13 cellular contexts compared by ENCODE assay signal in the genomic region with DNA sequence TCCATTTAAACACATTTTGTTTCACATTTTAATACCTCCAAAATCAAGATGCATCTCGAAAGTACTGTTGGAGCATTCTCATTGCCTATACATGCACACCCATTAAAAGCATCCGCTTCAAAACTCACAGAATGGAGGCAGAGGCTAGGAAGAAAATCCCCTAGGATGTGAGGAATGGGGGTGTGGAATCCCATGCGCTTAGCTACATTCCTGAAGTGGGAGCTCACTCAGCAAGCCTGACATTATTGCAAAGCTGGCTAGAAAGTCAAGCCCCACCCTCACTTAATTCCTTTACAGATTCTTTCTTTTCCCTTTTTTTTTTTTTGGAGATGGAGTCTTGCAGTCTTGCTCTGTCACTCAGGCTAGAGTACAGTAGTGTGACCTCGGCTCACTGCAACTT. TPM values are rescaled to one million over a fixed set of nuclear protein-coding genes. Genes with fewer than 3 reads are reported as not detected.
A peak's percentile ranks its signal among the peaks of the same experiment; 100 is the strongest.
DNase-seq lines count a peak whose midpoint lies in the region; ATAC-seq and TF ChIP-seq lines count a peak whose summit lies in the region.
"Had no signal": no experiment of that assay in that cellular context is flagged by ENCODE, and none has a peak within 500 bp of the region (broad histone marks: within the 10 kb centered on the region; RNA-seq: fewer than 3 reads in every experiment).

No MANE protein-coding gene starts in this region.

- WGBS in endodermal cell (ENCODE audit: insufficient coverage in 1 of 2, insufficient read length in 1 of 2), 2 experiments: 53 to 70% methylated on average over 2 to 4 of the region's 4 CpGs
- WGBS in heart right ventricle, 2 donors: 36 to 40% methylated on average over 4 of the region's 4 CpGs

- no peak overlapping the region for H3K4me3 Mint-ChIP-seq in endodermal cell
- no peak overlapping the region for H3K4me3 Mint-ChIP-seq in osteocyte (ENCODE audit: unreplicated experiment)
- no peak overlapping the region for H3K4me3 Mint-ChIP-seq in mesothelial cell of epicardium
- H3K4me3 Mint-ChIP-seq: activated T-cell treated with anti-CD3 and anti-CD28 coated beads, Interleukin-2, amount 50 U/mL, for 24 hours; natural killer cell treated with Interleukin-12 subunit alpha and Interleukin-12 subunit beta and Interleukin-15 and Interleukin-18, amount 100 ng/mL, for 72 hours had no signal

- H3K36me3 Mint-ChIP-seq in endodermal cell (ENCODE audit: low read depth): no peaks in the 10 kb centered on the region
- peaks cover 3% of the 10 kb centered on the region for H3K36me3 Mint-ChIP-seq in osteocyte (ENCODE audit: unreplicated experiment)
- H3K36me3 Mint-ChIP-seq in mesothelial cell of epicardium: no peaks in the 10 kb centered on the region

- DNase-seq in EL (peak; percentile 88), NCI-H226 (peak; percentile 85), endodermal cell (peak; percentile 66), osteocyte (ENCODE audit: extremely low spot score, unreplicated experiment) (no peak), GM10266 (ENCODE audit: extremely low spot score) (no peak), heart right ventricle (no peak), mesothelial cell of epicardium (ENCODE audit: low spot score in 2 of 2, unreplicated experiment in 2 of 2) (no peak)
- DNase-seq: activated T-cell treated with anti-CD3 and anti-CD28 coated beads, Interleukin-2, amount 50 U/mL, for 24 hours; NCI-H524 treated with DMSO at 0.1 percent for 48 hours; stimulated activated CD4-positive, alpha-beta T cell treated with anti-CD3 and anti-CD28 coated beads, Interleukin-12 subunit alpha, Interleukin-12 subunit beta, amount 100 ng/mL, for 4 hours had no signal

- H3K27me3 Mint-ChIP-seq in endodermal cell (ENCODE audit: insufficient read depth): peaks cover 19% of the 10 kb centered on the region
- no peaks in the 10 kb centered on the region for H3K27me3 Mint-ChIP-seq in osteocyte (ENCODE audit: unreplicated experiment)
- H3K27me3 Mint-ChIP-seq in mesothelial cell of epicardium (ENCODE audit: low read depth): no peaks in the 10 kb centered on the region
- H3K27me3 Mint-ChIP-seq: activated T-cell treated with anti-CD3 and anti-CD28 coated beads, Interleukin-2, amount 50 U/mL, for 24 hours; natural killer cell treated with Interleukin-12 subunit alpha and Interleukin-12 subunit beta and Interleukin-15 and Interleukin-18, amount 100 ng/mL, for 72 hours had no signal

- H3K4me1 ChIP-seq in endodermal cell (ENCODE audit: control insufficient read depth, insufficient read depth, low read length) (no peaks in the 10 kb centered on the region), heart right ventricle (peaks cover 0 to 13% (median 4%) of the 10 kb centered on the region in 9 donors)

- H3K27me3 ChIP-seq in endodermal cell (ENCODE audit: control insufficient read depth, insufficient read depth, low read length, poor library complexity, severe bottlenecking): no peaks in the 10 kb centered on the region
- peaks cover 0 to 36% (median 0%) of the 10 kb centered on the region in 7 donors for H3K27me3 ChIP-seq in heart right ventricle
- H3K27me3 ChIP-seq: ascending aorta had no signal

- H3K9me3 Mint-ChIP-seq in endodermal cell (peaks cover 5% of the 10 kb centered on the region), osteocyte (ENCODE audit: unreplicated experiment) (no peaks in the 10 kb centered on the region), mesothelial cell of epicardium (no peaks in the 10 kb centered on the region)
- H3K9me3 Mint-ChIP-seq: activated T-cell treated with anti-CD3 and anti-CD28 coated beads, Interleukin-2, amount 50 U/mL, for 24 hours; natural killer cell treated with Interleukin-12 subunit alpha and Interleukin-12 subunit beta and Interleukin-15 and Interleukin-18, amount 100 ng/mL, for 72 hours had no signal

- intact Hi-C loops in heart right ventricle (cut with DNase I): loop anchor here in 9 of 10 donors (5.0 to 10.0 kb wide), 5 partner anchors 66 to 556 kb away; partner anchors contain the start of gene RAB8A (in 1 of the 9)

- H3K27ac Mint-ChIP-seq in endodermal cell (no peak overlapping the region), osteocyte (ENCODE audit: unreplicated experiment) (peak overlapping the region; percentile 64), mesothelial cell of epicardium (no peak overlapping the region)
- H3K27ac Mint-ChIP-seq: activated T-cell treated with anti-CD3 and anti-CD28 coated beads, Interleukin-2, amount 50 U/mL, for 24 hours had no signal

- H3K27ac ChIP-seq in endodermal cell (ENCODE audit: low read depth, low read length) (no peak overlapping the region), heart right ventricle (no peak overlapping the region)
- H3K27ac ChIP-seq: ascending aorta had no signal

- ATAC-seq in heart right ventricle: no peak
- ATAC-seq in HG03108 (IDR thresholded peaks at IDR 0.05; ENCODE audit: unreplicated experiment): no peak
- ATAC-seq: natural killer cell treated with Interleukin-12 subunit alpha and Interleukin-12 subunit beta and Interleukin-15 and Interleukin-18, amount 100 ng/mL, for 72 hours had no signal

- TF ChIP-seq CTCF in endodermal cell (conservative IDR thresholded peaks at IDR 0.05) (no peak), osteocyte (IDR thresholded peaks at IDR 0.05) (no peak), GM10266 (IDR thresholded peaks at IDR 0.05; ENCODE audit: control insufficient read depth, insufficient read depth, low read depth, missing control alignments) (no peak), heart right ventricle (IDR thresholded peaks at IDR 0.05) (no peak), mesothelial cell of epicardium (IDR thresholded peaks at IDR 0.05; ENCODE audit: unreplicated experiment) (no peak)

- no peak overlapping the region for H3K9ac ChIP-seq in endodermal cell (ENCODE audit: extremely low read depth, low read length, poor library complexity, severe bottlenecking)

- H3K4me1 Mint-ChIP-seq in endodermal cell: no peaks in the 10 kb centered on the region
- H3K4me1 Mint-ChIP-seq in osteocyte (ENCODE audit: unreplicated experiment): peaks cover 24% of the 10 kb centered on the region
- peaks cover 10% of the 10 kb centered on the region for H3K4me1 Mint-ChIP-seq in mesothelial cell of epicardium

- H3K9me3 ChIP-seq in endodermal cell (ENCODE audit: control insufficient read depth, low read length): no peaks in the 10 kb centered on the region
- H3K9me3 ChIP-seq in heart right ventricle: peaks cover 0 to 3% (median 0%) of the 10 kb centered on the region in 11 donors

- H3K36me3 ChIP-seq in endodermal cell (ENCODE audit: control insufficient read depth, insufficient read depth, low read length) (no peaks in the 10 kb centered on the region), heart right ventricle (no peaks in the 10 kb centered on the region)
- H3K36me3 ChIP-seq: ascending aorta had no signal

- H3K4me3 ChIP-seq in endodermal cell (ENCODE audit: low read length) (no peak overlapping the region), heart right ventricle (no peak overlapping the region)
- H3K4me3 ChIP-seq: ascending aorta had no signal

RNA-seq across cellular contexts. Expression of gene FAM32A, which starts 4.6 kb away (rescaled TPM):
- 10 to 100 TPM; 71.8 to 80.1 TPM for total RNA-seq in endodermal cell
- polyA plus RNA-seq in endodermal cell (2013, experiment 1 of 2): 84.7 TPM
- polyA plus RNA-seq in endodermal cell (2013, experiment 2 of 2): 89.8 TPM
- total RNA-seq in osteocyte: 78.8 and 80.2 TPM in 2 replicates
- total RNA-seq in heart right ventricle: 10 to 100 TPM; 27.0 to 44.5 (median 32.5) TPM
- polyA plus RNA-seq in heart right ventricle: 10 to 100 TPM; 36.0 to 75.0 TPM
- total RNA-seq in mesothelial cell of epicardium: 88.1 to 90.3 TPM (median 88.9 TPM) in 3 replicates

RNA-seq across cellular contexts. Expression of gene CIB3, which starts 7.3 kb away (rescaled TPM):
- total RNA-seq in endodermal cell (not detected), osteocyte (not detected in 2 replicates), heart right ventricle (not detected), mesothelial cell of epicardium (not detected in 3 replicates)
- not detected for polyA plus RNA-seq in endodermal cell (2013, experiment 1 of 2)
- polyA plus RNA-seq in endodermal cell (2013, experiment 2 of 2): not detected
- not detected for polyA plus RNA-seq in heart right ventricle
- total RNA-seq: ascending aorta had no signal

RNA-seq across cellular contexts. Expression of gene AP1M1, which starts 17.1 kb away (rescaled TPM):
- total RNA-seq in endodermal cell: 10 to 100 TPM; 35.0 to 51.6 TPM
- polyA plus RNA-seq in endodermal cell (2013, experiment 1 of 2): 85.8 TPM
- 91.7 TPM for polyA plus RNA-seq in endodermal cell (2013, experiment 2 of 2)
- total RNA-seq in osteocyte: 85.5 TPM in 2 replicates
- 10 to 100 TPM; 34.3 to 53.8 (median 47.0) TPM for total RNA-seq in heart right ventricle
- polyA plus RNA-seq in heart right ventricle: 10 to 100 TPM; 25.5 to 79.0 TPM
- 48.4 to 53.9 TPM (median 49.4 TPM) in 3 replicates for total RNA-seq in mesothelial cell of epicardium

RNA-seq across cellular contexts. Expression of gene HSH2D, which starts 37.1 kb away (rescaled TPM):
- total RNA-seq in endodermal cell (under 1 TPM; 0.66 to 0.68 TPM), osteocyte (not detected in 2 replicates), heart right ventricle (1 to 10 TPM in 3 of 10 donors, under 1 TPM in 5, not detected in 2; 0.16 to 2.0 (median 0.56) TPM), mesothelial cell of epicardium (0.27 to 0.38 TPM (median 0.32 TPM) in 3 replicates)
- polyA plus RNA-seq in endodermal cell (2013, experiment 1 of 2): 0.14 TPM
- not detected for polyA plus RNA-seq in endodermal cell (2013, experiment 2 of 2)
- polyA plus RNA-seq in heart right ventricle: under 1 TPM; 0.19 to 0.51 TPM
- total RNA-seq: ascending aorta had no signal

Comparison
In these comparisons a context has a peak if more than half of its experiments do, and no peak if none do; other contexts are left out.
1. DNase-seq: peak in EL (single experiment), NCI-H226 (single experiment) and endodermal cell (single experiment); none in osteocyte (single experiment), GM10266 (single experiment), heart right ventricle (0 of 2) and mesothelial cell of epicardium (0 of 2).